In genomic region chr6:56853541-56853940, GRCh38 we compare ENCODE assay signal across 22 cellular contexts.
DNase-seq lines count a peak whose midpoint lies in the region; ATAC-seq, FAIRE-seq and TF ChIP-seq lines count a peak whose summit lies in the region.
"Had no signal": no experiment of that assay in that cellular context is flagged by ENCODE, and none has a peak within 500 bp of the region (broad histone marks: within the 10 kb centered on the region; RNA-seq: fewer than 3 reads in every experiment).

No MANE protein-coding gene starts in this region.

- no peak for TF ChIP-seq POLR2A in K562 (conservative IDR thresholded peaks at IDR 0.05)
- TF ChIP-seq POLR2A in transverse colon (IDR thresholded peaks at IDR 0.05): no peak

- no peak overlapping the region for H3K27ac ChIP-seq in K562 (ENCODE audit: extremely low read depth, low read depth, low read length)
- H3K27ac ChIP-seq in osteoblast (ENCODE audit: low read depth, low read length): peak overlapping the region; percentile 10
- no peak overlapping the region for H3K27ac ChIP-seq in transverse colon
- H3K27ac ChIP-seq: A549 had no signal

- H3K79me2 ChIP-seq in K562 (ENCODE audit: control insufficient read depth, insufficient read depth, low read length): no peaks in the 10 kb centered on the region
- peaks cover 59% of the 10 kb centered on the region for H3K79me2 ChIP-seq in osteoblast (ENCODE audit: insufficient read depth, low read length)

- H3K4me1 ChIP-seq in K562 (replicated peaks in 1 of 2; ENCODE audit: control insufficient read depth in 2 of 2, insufficient read depth in 2 of 2, low read length in 2 of 2) (no peaks in the 10 kb centered on the region; a peak in 1 of 5 replicates), osteoblast (ENCODE audit: insufficient read depth, low read length) (peaks cover 40% of the 10 kb centered on the region), transverse colon (peaks cover 0 to 17% (median 3%) of the 10 kb centered on the region in 4 donors)

- H3K36me3 ChIP-seq in K562 (ENCODE audit: control insufficient read depth, insufficient read depth, low read length) (no peaks in the 10 kb centered on the region), osteoblast (ENCODE audit: insufficient read depth, low read length) (no peaks in the 10 kb centered on the region), transverse colon (no peaks in the 10 kb centered on the region)
- H3K36me3 ChIP-seq: HAP-1 had no signal

- no TSS peak for BruUV-seq in K562 (replicated peaks; lab: Mats Ljungman, UMichigan)

- CTCF ChIA-PET in K562 (lab: Yijun Ruan, JAX; ENCODE audit: low intra/inter-chr PET ratio): no interaction called here

- in situ Hi-C loops in K562 (cut with MboI) (loop anchor here (25.0 kb wide), 1 partner anchor 491 kb away; no protein-coding TSS in a partner anchor), transverse colon (cut with MboI; ENCODE audit: low pct_ligation_motif_present in 1 of 4, low pct_unique_long_range_greater_than_20kb in 1 of 4, low sequenced_read_pairs in 3 of 4) (loop anchor here in 2 of 4 donors (25.0 kb wide), 2 partner anchors 141 to 216 kb away; partner anchors contain the start of gene DST (in 1 of the 2))

- H3K9me1 ChIP-seq in K562 (ENCODE audit: control insufficient read depth, insufficient read depth, low read length): no peaks in the 10 kb centered on the region

- H3K4me3 Mint-ChIP-seq in HFFc6: no peak overlapping the region
- H3K4me3 Mint-ChIP-seq: CD4-positive, alpha-beta T cell had no signal

- H4K20me1 ChIP-seq in K562 (replicated peaks; ENCODE audit: control insufficient read depth, insufficient read depth, low read length) (no peaks in the 10 kb centered on the region), osteoblast (ENCODE audit: insufficient read depth, low read length) (no peaks in the 10 kb centered on the region)

- ATAC-seq in K562: no peak
- ATAC-seq in GM21423 (IDR thresholded peaks at IDR 0.05; ENCODE audit: unreplicated experiment): no peak
- ATAC-seq: A549 had no signal

- peaks cover 2% of the 10 kb centered on the region for H3K27me3 Mint-ChIP-seq in HFFc6 (ENCODE audit: insufficient read depth)

- H3K4me2 ChIP-seq in K562 (ENCODE audit: insufficient read depth, low read length) (no peak overlapping the region), osteoblast (ENCODE audit: insufficient read depth, low read length) (no peak overlapping the region)
- H3K4me2 ChIP-seq: A549, SK-N-SH had no signal

- H3K9me3 ChIP-seq in K562 (replicated peaks; ENCODE audit: control insufficient read depth, insufficient read depth, low read depth, low read length): no peaks in the 10 kb centered on the region
- H3K9me3 ChIP-seq in osteoblast (ENCODE audit: low read depth, low read length): no peaks in the 10 kb centered on the region
- H3K9me3 ChIP-seq in transverse colon: no peaks in the 10 kb centered on the region
- H3K9me3 ChIP-seq: A549, Caco-2, HAP-1, SK-N-SH had no signal

- intact Hi-C loops in K562 (cut with micrococcal nuclease) (loop anchor here (5.0 kb wide), 2 partner anchors 36 to 146 kb away; no protein-coding TSS in a partner anchor), transverse colon (cut with DNase I; ENCODE audit: low total_unique reads) (loop anchor here (5.0 kb wide), 1 partner anchor 216 kb away; no protein-coding TSS in a partner anchor)

- no peaks in the 10 kb centered on the region for H3K9me3 Mint-ChIP-seq in HFFc6
- H3K9me3 Mint-ChIP-seq: CD4-positive, alpha-beta T cell had no signal

- peaks cover 40% of the 10 kb centered on the region for H3K4me1 Mint-ChIP-seq in HFFc6 (ENCODE audit: low read depth)

- no peak for TF ChIP-seq CTCF in HFFc6 (IDR thresholded peaks at IDR 0.05)
- TF ChIP-seq CTCF in K562 (IDR thresholded peaks at IDR 0.05 in 2 of 3, conservative IDR thresholded peaks at IDR 0.05 in 1 of 3; ENCODE audit: insufficient read depth in 2 of 3, low read depth in 1 of 3, low read length in 3 of 3): no peak
- no peak for TF ChIP-seq CTCF in osteoblast (IDR thresholded peaks at IDR 0.05; ENCODE audit: extremely low read depth, low read depth, low read length)
- no peak for TF ChIP-seq CTCF in transverse colon (IDR thresholded peaks at IDR 0.05)

- no peak overlapping the region for H3K9ac ChIP-seq in K562 (ENCODE audit: insufficient read depth in 1 of 2, low read depth in 2 of 2, low read length in 2 of 2)
- H3K9ac ChIP-seq: GM23248, SK-N-SH had no signal

- 4% methylated on average over 2 of the region's 2 CpGs for WGBS in K562 (ENCODE audit: insufficient coverage, low coverage, missing lambda C conversion rate)
- WGBS in transverse colon (ENCODE audit: low coverage in 1 of 2), 2 donors: 68 to 75% methylated on average over 2 of the region's 2 CpGs

- TF ChIP-seq RAD21 in K562 (CRISPR knock-in tag; conservative IDR thresholded peaks at IDR 0.05 in 1 of 2, IDR thresholded peaks at IDR 0.05 in 1 of 2): no peak

- POLR2A ChIA-PET in K562 (lab: Yijun Ruan, JAX): no interaction called here

- DNase-seq in HFFc6 (no peak), NCI-H82 treated with DMSO at 0.1 percent for 48 hours (lab: John Stamatoyannopoulos, UW; ENCODE audit: unreplicated experiment) (peak; percentile 46), K562 (ENCODE audit: extremely low read depth in 1 of 4, low spot score in 3 of 4) (no peak), osteoblast (ENCODE audit: insufficient read length, low spot score, missing footprints) (no peak), NCI-H1092 (lab: John Stamatoyannopoulos, UW) (no peak), transverse colon (no peak)
- DNase-seq: Caco-2; CD4-positive, alpha-beta T cell; DMS153; GF-D8; GM23248; KG1; NCI-H1436 treated with DMSO at 0.1 percent for 48 hours; NCI-H2029; NCI-H446; NCI-H526 treated with DMSO at 0.1 percent for 48 hours; NK-92 treated with Interleukin-12 subunit alpha and Interleukin-12 subunit beta, amount 100 ng/mL, for 24 hours; Right ventricle myocardium superior; SK-N-SH had no signal

- TF ChIP-seq EP300 in K562 (IDR thresholded peaks at IDR 0.05; ENCODE audit: low read length) (no peak), transverse colon (IDR thresholded peaks at IDR 0.05; ENCODE audit: low read depth) (no peak)

- peak overlapping the region; percentile 58; the same call in 1 of the 2 replicates for H3K27ac Mint-ChIP-seq in HFFc6
- H3K27ac Mint-ChIP-seq: CD4-positive, alpha-beta T cell had no signal

- H3K4me3 ChIP-seq in K562: no peak overlapping the region
- no peak overlapping the region for H3K4me3 ChIP-seq in osteoblast (ENCODE audit: insufficient read depth, low read length)
- no peak overlapping the region for H3K4me3 ChIP-seq in transverse colon
- H3K4me3 ChIP-seq: A549, GM23248, HAP-1 had no signal

- FAIRE-seq in K562 (lab: Jason Lieb, UNC): no peak
- FAIRE-seq: A549 had no signal

- H3K36me3 Mint-ChIP-seq in HFFc6 (ENCODE audit: low read depth): peaks cover 33% of the 10 kb centered on the region

- H3K27me3 ChIP-seq in K562 (ENCODE audit: control insufficient read depth in 2 of 2, insufficient read depth in 2 of 2, low read length in 2 of 2): no peaks in the 10 kb centered on the region
- no peaks in the 10 kb centered on the region for H3K27me3 ChIP-seq in osteoblast (ENCODE audit: insufficient read depth, low read length)
- no peaks in the 10 kb centered on the region for H3K27me3 ChIP-seq in transverse colon

- H2AFZ ChIP-seq in K562 (ENCODE audit: low read depth, low read length) (no peak overlapping the region), osteoblast (ENCODE audit: low read length) (no peak overlapping the region)
- H2AFZ ChIP-seq: GM23248 had no signal

TF ChIP-seq in K562, 482 proteins besides CTCF, POLR2A, EP300 and RAD21 (continues in another document):
- TF ChIP-seq PREB (CRISPR knock-in tag; IDR thresholded peaks at IDR 0.05): no peak
- TF ChIP-seq, protein P1, sequence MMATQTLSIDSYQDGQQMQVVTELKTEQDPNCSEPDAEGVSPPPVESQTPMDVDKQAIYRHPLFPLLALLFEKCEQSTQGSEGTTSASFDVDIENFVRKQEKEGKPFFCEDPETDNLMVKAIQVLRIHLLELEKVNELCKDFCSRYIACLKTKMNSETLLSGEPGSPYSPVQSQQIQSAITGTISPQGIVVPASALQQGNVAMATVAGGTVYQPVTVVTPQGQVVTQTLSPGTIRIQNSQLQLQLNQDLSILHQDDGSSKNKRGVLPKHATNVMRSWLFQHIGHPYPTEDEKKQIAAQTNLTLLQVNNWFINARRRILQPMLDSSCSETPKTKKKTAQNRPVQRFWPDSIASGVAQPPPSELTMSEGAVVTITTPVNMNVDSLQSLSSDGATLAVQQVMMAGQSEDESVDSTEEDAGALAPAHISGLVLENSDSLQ (IDR thresholded peaks at IDR 0.05): 0 out of 2 replicates have a peak, but pooled peaks have one; percentile 11
- no peak for TF ChIP-seq POLR2AphosphoS5 (IDR thresholded peaks at IDR 0.05; ENCODE audit: control insufficient read depth, insufficient read depth, low read depth, low read length)
- TF ChIP-seq ZNF561 (CRISPR knock-in tag; conservative IDR thresholded peaks at IDR 0.05): no peak
- TF ChIP-seq MEIS2 (IDR thresholded peaks at IDR 0.05; ENCODE audit: partially characterized antibody): peak; percentile 57
